ENCODE assay signal across 1 cellular context in the genomic region with DNA sequence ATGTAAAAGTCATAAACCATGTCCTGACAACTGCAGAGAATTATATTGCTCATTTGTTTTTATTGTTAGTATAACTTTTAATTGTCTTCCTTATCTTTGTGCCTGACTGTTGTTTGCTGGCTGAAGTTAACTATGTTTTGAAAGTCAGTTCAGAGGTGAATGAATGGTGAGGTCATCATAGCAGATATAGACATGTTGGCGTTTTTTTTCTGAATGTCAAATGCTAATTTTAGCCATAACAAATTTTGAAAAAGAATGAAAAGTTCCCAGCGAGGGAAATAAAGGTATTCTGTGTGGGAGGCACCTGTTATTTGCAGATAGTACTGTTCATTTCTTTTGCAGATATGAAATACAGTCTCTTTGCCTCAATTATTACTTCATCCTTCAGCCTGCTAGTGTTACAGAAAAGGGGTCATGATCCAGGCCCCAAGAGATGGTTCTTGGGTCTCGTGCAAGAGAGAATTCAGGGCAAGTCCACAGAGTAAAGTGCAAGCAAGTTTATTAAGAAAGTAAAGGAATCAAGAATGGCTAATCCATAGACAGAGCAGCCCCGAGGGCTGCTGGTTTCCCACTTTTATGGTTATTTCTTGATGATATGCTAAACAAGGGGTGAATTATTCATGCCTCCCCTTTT.
TF ChIP-seq lines count a peak whose summit lies in the region.

No MANE protein-coding gene starts in this region.

TF ChIP-seq in WTC11, 78 proteins besides CTCF, POLR2A, EP300 and RAD21 (continued from another document):
- TF ChIP-seq, protein P1, sequence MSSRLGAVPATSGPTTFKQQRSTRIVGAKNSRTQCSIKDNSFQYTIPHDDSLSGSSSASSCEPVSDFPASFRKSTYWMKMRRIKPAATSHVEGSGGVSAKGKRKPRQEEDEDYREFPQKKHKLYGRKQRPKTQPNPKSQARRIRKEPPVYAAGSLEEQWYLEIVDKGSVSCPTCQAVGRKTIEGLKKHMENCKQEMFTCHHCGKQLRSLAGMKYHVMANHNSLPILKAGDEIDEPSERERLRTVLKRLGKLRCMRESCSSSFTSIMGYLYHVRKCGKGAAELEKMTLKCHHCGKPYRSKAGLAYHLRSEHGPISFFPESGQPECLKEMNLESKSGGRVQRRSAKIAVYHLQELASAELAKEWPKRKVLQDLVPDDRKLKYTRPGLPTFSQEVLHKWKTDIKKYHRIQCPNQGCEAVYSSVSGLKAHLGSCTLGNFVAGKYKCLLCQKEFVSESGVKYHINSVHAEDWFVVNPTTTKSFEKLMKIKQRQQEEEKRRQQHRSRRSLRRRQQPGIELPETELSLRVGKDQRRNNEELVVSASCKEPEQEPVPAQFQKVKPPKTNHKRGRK (CRISPR knock-in tag; IDR thresholded peaks at IDR 0.05; ENCODE audit: borderline replicate concordance) = no peak
- no peak for TF ChIP-seq TEAD4 (CRISPR knock-in tag; IDR thresholded peaks at IDR 0.05)
- no peak for TF ChIP-seq GTF2I (CRISPR knock-in tag; conservative IDR thresholded peaks at IDR 0.05)
TF ChIP-seq in WTC11: peak in this region for 0.
